ENCODE assay signal across 24 cellular contexts in the genomic region with DNA sequence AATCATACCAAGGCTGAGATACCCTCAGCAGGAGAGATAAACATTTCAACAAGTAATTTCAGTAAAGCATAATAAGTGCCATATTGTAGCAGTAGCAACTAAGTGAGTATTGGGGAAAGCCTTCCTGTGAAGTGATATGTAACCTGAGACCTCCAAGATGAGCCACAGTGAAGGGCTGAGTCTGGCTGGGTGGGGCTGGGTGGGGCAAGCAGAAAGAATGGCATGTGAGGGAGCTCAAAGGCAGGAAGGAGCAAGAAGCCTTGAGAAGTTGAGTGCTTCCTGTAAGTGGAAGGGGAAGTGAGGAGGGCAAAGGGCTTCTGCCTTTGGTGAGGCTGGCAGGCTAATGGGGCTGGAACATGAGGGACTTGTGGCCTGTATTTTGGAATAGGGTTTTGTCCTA. TPM values are rescaled to one million over a fixed set of nuclear protein-coding genes. Genes with fewer than 3 reads are reported as not detected.
DNase-seq lines count a peak whose midpoint lies in the region; ATAC-seq, FAIRE-seq and TF ChIP-seq lines count a peak whose summit lies in the region.
"Had no signal": no experiment of that assay in that cellular context is flagged by ENCODE, and none has a peak within 500 bp of the region (broad histone marks: within the 10 kb centered on the region; RNA-seq: fewer than 3 reads in every experiment).

No MANE protein-coding gene starts in this region.

- H3K4me3 Mint-ChIP-seq in naive thymus-derived CD8-positive, alpha-beta T cell: no peak overlapping the region
- H3K4me3 Mint-ChIP-seq: activated T-cell treated with anti-CD3 and anti-CD28 coated beads, Interleukin-2, amount 50 U/mL, for 4 hours; nephron progenitor cell had no signal

- no peak for TF ChIP-seq CTCF in RWPE2 (IDR thresholded peaks at IDR 0.05; ENCODE audit: poor library complexity, severe bottlenecking)

- H3K4me3 ChIP-seq in RWPE2 (ENCODE audit: severe bottlenecking): no peak overlapping the region
- no peak overlapping the region for H3K4me3 ChIP-seq in MG63
- H3K4me3 ChIP-seq: adrenal gland, colonic mucosa had no signal

- H3K27me3 ChIP-seq in RWPE2 (ENCODE audit: insufficient read depth, poor library complexity, severe bottlenecking): no peaks in the 10 kb centered on the region
- H3K27me3 ChIP-seq in MG63: peaks cover 3% of the 10 kb centered on the region; the same call in 1 of the 2 replicates
- H3K27me3 ChIP-seq: adrenal gland, colonic mucosa had no signal

- H3K36me3 Mint-ChIP-seq in naive thymus-derived CD8-positive, alpha-beta T cell: no peaks in the 10 kb centered on the region

- ATAC-seq in RWPE2 (ENCODE audit: low read depth): peak; percentile 99
- ATAC-seq in naive thymus-derived CD8-positive, alpha-beta T cell: no peak
- ATAC-seq: activated T-cell treated with anti-CD3 and anti-CD28 coated beads, Interleukin-2, amount 50 U/mL, for 4 hours; left lobe of liver; right cardiac atrium; Right ventricle myocardium inferior had no signal

- H3K4me1 Mint-ChIP-seq in naive thymus-derived CD8-positive, alpha-beta T cell: no peaks in the 10 kb centered on the region

- H3K27me3 Mint-ChIP-seq in naive thymus-derived CD8-positive, alpha-beta T cell: no peaks in the 10 kb centered on the region

- no peak overlapping the region for H3K27ac ChIP-seq in RWPE2 (ENCODE audit: poor library complexity, severe bottlenecking)
- H3K27ac ChIP-seq: 22Rv1, adrenal gland, colonic mucosa, parathyroid adenoma had no signal

- no peaks in the 10 kb centered on the region for H3K36me3 ChIP-seq in RWPE2 (ENCODE audit: low read depth)
- H3K36me3 ChIP-seq in MG63: no peaks in the 10 kb centered on the region
- H3K36me3 ChIP-seq: adrenal gland, colonic mucosa had no signal

- peaks cover 9% of the 10 kb centered on the region for H3K4me1 ChIP-seq in RWPE2 (ENCODE audit: insufficient read depth, poor library complexity, severe bottlenecking)
- H3K4me1 ChIP-seq: adrenal gland, colonic mucosa, parathyroid adenoma had no signal

- H3K9me3 Mint-ChIP-seq in naive thymus-derived CD8-positive, alpha-beta T cell: peaks cover 0 to 13% (median 4%) of the 10 kb centered on the region in 9 donors
- H3K9me3 Mint-ChIP-seq: nephron progenitor cell had no signal

- no peaks in the 10 kb centered on the region for H3K9me3 ChIP-seq in RWPE2 (ENCODE audit: severe bottlenecking)
- H3K9me3 ChIP-seq in MG63: no peaks in the 10 kb centered on the region
- H3K9me3 ChIP-seq: adrenal gland, colonic mucosa had no signal

- H3K27ac Mint-ChIP-seq in naive thymus-derived CD8-positive, alpha-beta T cell: no peak overlapping the region
- H3K27ac Mint-ChIP-seq: nephron progenitor cell had no signal

- POLR2A ChIA-PET in naive thymus-derived CD8-positive, alpha-beta T cell (lab: Charles Lee): no interaction called here

- DNase-seq in DMS 273 (lab: John Stamatoyannopoulos, UW; ENCODE audit: unreplicated experiment): peak; percentile 25
- DNase-seq in DMS 273 treated with DMSO at 0.1 percent for 48 hours (lab: John Stamatoyannopoulos, UW): no peak
- DNase-seq in MV-4-11 (lab: John Stamatoyannopoulos, UW): peak; percentile 45
- no peak for DNase-seq in RWPE2 (ENCODE audit: low spot score)
- DNase-seq in islet precursor cell: peak; percentile 81
- DNase-seq in MG63: no peak
- DNase-seq in naive thymus-derived CD8-positive, alpha-beta T cell: no peak
- DNase-seq in GM19239 (ENCODE audit: insufficient read length, low spot score): no peak
- DNase-seq: activated CD8-positive, alpha-beta memory T cell treated with anti-CD3 and anti-CD28 coated beads for 24 hours; activated naive CD4-positive, alpha-beta T cell; activated T-cell treated with anti-CD3 and anti-CD28 coated beads, Interleukin-2, amount 50 U/mL, for 4 hours; adrenal gland; colonic mucosa; midbrain; NCI-H187 treated with DMSO at 0.1 percent for 48 hours; NCI-H510A treated with DMSO at 0.1 percent for 48 hours; nephron progenitor cell; right cardiac atrium; stimulated activated CD4-positive, alpha-beta T cell treated with anti-CD3 and anti-CD28 coated beads, Interleukin-12 subunit alpha, Interleukin-12 subunit beta, amount 100 ng/mL, for 4 hours had no signal

- no peak for FAIRE-seq in GM19239 (lab: Jason Lieb, UNC)
- FAIRE-seq: TTC549 had no signal

RNA-seq across cellular contexts. Expression of a gene that starts 19.7 kb away (rescaled TPM):
- 1.1 and 8.0 TPM in 2 replicates for total RNA-seq in MG63 (2014; rRNA removed; shearing (Covaris generic); ENCODE audit: low replicate concordance)
- total RNA-seq in naive thymus-derived CD8-positive, alpha-beta T cell: 1 to 10 TPM; 2.9 to 3.6 TPM
- polyA plus RNA-seq in naive thymus-derived CD8-positive, alpha-beta T cell: 1 to 10 TPM; 1.2 to 3.8 (median 3.2) TPM

Comparison
In these comparisons a context has a peak if more than half of its experiments do, and no peak if none do; other contexts are left out.
1. DNase-seq: peak in DMS 273 (single experiment), MV-4-11 (single experiment) and islet precursor cell (single experiment); none in DMS 273 treated with DMSO at 0.1 percent for 48 hours (single experiment), RWPE2 (single experiment), MG63 (single experiment), naive thymus-derived CD8-positive, alpha-beta T cell (0 of 10) and GM19239 (single experiment).